ENCODE assay signal across 38 cellular contexts in the genomic region with DNA sequence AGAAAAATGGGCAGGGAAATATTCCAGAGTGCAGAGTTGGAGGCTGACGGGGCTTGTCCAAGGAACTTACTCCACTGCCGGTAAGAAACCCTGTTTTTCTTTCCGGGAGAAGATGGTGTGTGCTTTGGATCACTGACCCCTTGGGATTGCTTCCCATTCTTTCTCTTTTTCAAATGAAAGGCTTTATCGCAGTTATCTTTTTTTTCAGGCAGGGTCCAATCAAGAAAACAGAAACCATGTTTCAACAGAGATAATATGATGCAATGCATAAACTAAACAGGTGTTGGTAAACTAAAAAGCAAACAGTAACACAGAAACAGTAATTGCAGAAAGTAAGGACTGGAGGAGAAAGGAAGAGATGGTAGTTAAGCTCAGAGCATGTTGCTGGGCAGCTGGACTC.
"Had no signal": no experiment of that assay in that cellular context is flagged by ENCODE, and none has a peak within 500 bp of the region (broad histone marks: within the 10 kb centered on the region; RNA-seq: fewer than 3 reads in every experiment).

No MANE protein-coding gene starts in this region.

- H3K36me3 ChIP-seq: ascending aorta, cardiac muscle cell had no signal

- H3K27me3 ChIP-seq: ascending aorta, cardiac muscle cell had no signal

- H3K4me1 ChIP-seq: ascending aorta had no signal

- FAIRE-seq: bronchial epithelial cell, TTC549 had no signal

- DNase-seq: activated B cell treated with CpG ODN at 0.5 μM for 24 hours; activated CD4-positive, alpha-beta memory T cell treated with anti-CD3 and anti-CD28 coated beads for 36 hours; activated CD4-positive, alpha-beta T cell treated with anti-CD3 and anti-CD28 coated beads for 4 hours; activated CD4-positive, alpha-beta T cell treated with anti-CD3 and anti-CD28 coated beads, Interleukin-2, amount 10 ng/mL, durations not matched to agents 24 days and 14 days; activated CD4-positive, alpha-beta T cell treated with anti-CD3 and anti-CD28 coated beads, Interleukin-2, amount 50 U/mL, for 1 hour; activated CD4-positive, alpha-beta T cell treated with anti-CD3 and anti-CD28 coated beads, Interleukin-2, amount 50 U/mL, for 4 hours; activated CD4-positive, CD25-positive, alpha-beta regulatory T cell treated with anti-CD3 and anti-CD28 coated beads, Interleukin-2, amount 50 U/mL, for 72 hours; activated CD8-positive, alpha-beta memory T cell treated with anti-CD3 and anti-CD28 coated beads for 24 hours; activated CD8-positive, alpha-beta memory T cell treated with anti-CD3 and anti-CD28 coated beads, Interleukin-2, amount 10 ng/mL, durations not matched to agents 7 days and 5 days; activated CD8-positive, alpha-beta memory T cell treated with anti-CD3 and anti-CD28 coated beads, Interleukin-2, amount 50 U/mL, for 48 hours; activated CD8-positive, alpha-beta T cell treated with anti-CD3 and anti-CD28 coated beads, Interleukin-2, amount 10 ng/mL, durations not matched to agents 7 days and 5 days; activated effector memory CD4-positive, alpha-beta T cell treated with Interleukin-2 at 50 U/mL for 16 hours; activated gamma-delta T cell; activated naive CD4-positive, alpha-beta T cell treated with anti-CD3 and anti-CD28 coated beads, Interleukin-2, amount 10 ng/mL, durations not matched to agents 7 days and 5 days; activated naive CD4-positive, alpha-beta T cell treated with Interleukin-2 at 50 U/mL for 16 hours; activated naive CD8-positive, alpha-beta T cell treated with anti-CD3 and anti-CD28 coated beads, Interleukin-2, amount 10 ng/mL, durations not matched to agents 7 days and 5 days; activated naive CD8-positive, alpha-beta T cell treated with anti-CD3 and anti-CD28 coated beads, Interleukin-2, amount 50 U/mL, for 24 hours; activated T-cell treated with anti-CD3 and anti-CD28 coated beads, Interleukin-2, amount 50 U/mL, for 24 hours; activated T-cell treated with anti-CD3 and anti-CD28 coated beads, Interleukin-2, amount 50 U/mL, for 48 hours; amygdala; anterior cingulate cortex; caudate nucleus; cerebellar nuclear complex; T-helper 1 cell; T-helper 2 cell; T-helper 9 cell had no signal

- H3K27ac Mint-ChIP-seq: activated B cell treated with CpG ODN at 0.5 μM for 24 hours; activated CD4-positive, alpha-beta memory T cell treated with anti-CD3 and anti-CD28 coated beads for 36 hours; activated CD4-positive, alpha-beta T cell treated with anti-CD3 and anti-CD28 coated beads, Interleukin-2, amount 10 ng/mL, durations not matched to agents 24 days and 14 days; activated CD8-positive, alpha-beta memory T cell treated with anti-CD3 and anti-CD28 coated beads, Interleukin-2, amount 10 ng/mL, durations not matched to agents 7 days and 5 days; activated CD8-positive, alpha-beta T cell treated with anti-CD3 and anti-CD28 coated beads, Interleukin-2, amount 10 ng/mL, durations not matched to agents 7 days and 5 days; activated naive CD4-positive, alpha-beta T cell treated with anti-CD3 and anti-CD28 coated beads, Interleukin-2, amount 10 ng/mL, durations not matched to agents 7 days and 5 days; activated naive CD4-positive, alpha-beta T cell treated with anti-CD3 and anti-CD28 coated beads, Interleukin-2, amount 50 U/mL, for 24 hours; activated naive CD8-positive, alpha-beta T cell; activated naive CD8-positive, alpha-beta T cell treated with anti-CD3 and anti-CD28 coated beads, Interleukin-2, amount 10 ng/mL, durations not matched to agents 7 days and 5 days; activated naive CD8-positive, alpha-beta T cell treated with anti-CD3 and anti-CD28 coated beads, Interleukin-2, amount 50 U/mL, for 24 hours; activated T-cell treated with anti-CD3 and anti-CD28 coated beads, Interleukin-2, amount 50 U/mL, for 24 hours; activated T-helper 2 cell treated with anti-CD3 and anti-CD28 coated beads, Interferon-gamma antibody, Interleukin-2, Interleukin-4, amounts not matched to agents 10 μg/mL and 5 μg/mL and 100 μg/mL, durations not matched to agents 14 hours and 24 hours and 36 hours; brain; T-helper 1 cell treated with Interleukin-12 subunit alpha and Interleukin-12 subunit beta and Interleukin-4 antibody, amounts not matched to agents 30 μg/mL and 1 μg/mL, for 36 hours; T-helper 2 cell treated with Interferon-gamma antibody and Interleukin-4, amounts not matched to agents 5 μg/mL and 100 μg/mL, for 36 hours had no signal

- H3K4me1 Mint-ChIP-seq: activated B cell treated with CpG ODN at 0.5 μM for 24 hours; activated CD4-positive, alpha-beta T cell treated with anti-CD3 and anti-CD28 coated beads, Interleukin-2, amount 10 ng/mL, durations not matched to agents 24 days and 14 days; activated CD8-positive, alpha-beta memory T cell treated with anti-CD3 and anti-CD28 coated beads, Interleukin-2, amount 10 ng/mL, durations not matched to agents 7 days and 5 days; activated naive CD4-positive, alpha-beta T cell treated with anti-CD3 and anti-CD28 coated beads, Interleukin-2, amount 10 ng/mL, durations not matched to agents 7 days and 5 days; activated naive CD4-positive, alpha-beta T cell treated with anti-CD3 and anti-CD28 coated beads, Interleukin-2, amount 50 U/mL, for 24 hours; activated naive CD8-positive, alpha-beta T cell treated with anti-CD3 and anti-CD28 coated beads, Interleukin-2, amount 10 ng/mL, durations not matched to agents 7 days and 5 days; central memory CD8-positive, alpha-beta T cell had no signal

- H3K27me3 Mint-ChIP-seq: activated B cell treated with CpG ODN at 0.5 μM for 24 hours; activated naive CD4-positive, alpha-beta T cell treated with anti-CD3 and anti-CD28 coated beads, Interleukin-2, amount 10 ng/mL, durations not matched to agents 7 days and 5 days; activated naive CD4-positive, alpha-beta T cell treated with anti-CD3 and anti-CD28 coated beads, Interleukin-2, amount 50 U/mL, for 24 hours; activated naive CD8-positive, alpha-beta T cell had no signal

- ATAC-seq: activated CD8-positive, alpha-beta memory T cell treated with anti-CD3 and anti-CD28 coated beads, Interleukin-2, amount 10 ng/mL, durations not matched to agents 7 days and 5 days; activated CD8-positive, alpha-beta T cell treated with anti-CD3 and anti-CD28 coated beads, Interleukin-2, amount 10 ng/mL, durations not matched to agents 7 days and 5 days; activated naive CD8-positive, alpha-beta T cell treated with anti-CD3 and anti-CD28 coated beads, Interleukin-2, amount 50 U/mL, for 24 hours had no signal

- H3K9me3 Mint-ChIP-seq: activated naive CD4-positive, alpha-beta T cell treated with anti-CD3 and anti-CD28 coated beads, Interleukin-2, amount 10 ng/mL, durations not matched to agents 7 days and 5 days; activated T-helper 2 cell treated with anti-CD3 and anti-CD28 coated beads, Interferon-gamma antibody, Interleukin-2, Interleukin-4, amounts not matched to agents 10 μg/mL and 5 μg/mL and 100 μg/mL, durations not matched to agents 14 hours and 24 hours and 36 hours had no signal

- H3K36me3 Mint-ChIP-seq: activated CD4-positive, alpha-beta memory T cell treated with anti-CD3 and anti-CD28 coated beads for 36 hours; activated CD8-positive, alpha-beta memory T cell treated with anti-CD3 and anti-CD28 coated beads, Interleukin-2, amount 10 ng/mL, durations not matched to agents 7 days and 5 days; activated naive CD4-positive, alpha-beta T cell treated with anti-CD3 and anti-CD28 coated beads, Interleukin-2, amount 10 ng/mL, durations not matched to agents 7 days and 5 days; activated naive CD8-positive, alpha-beta T cell treated with anti-CD3 and anti-CD28 coated beads, Interleukin-2, amount 10 ng/mL, durations not matched to agents 7 days and 5 days had no signal

- H3K4me3 Mint-ChIP-seq: activated B cell treated with CpG ODN at 0.5 μM for 24 hours; activated CD4-positive, alpha-beta memory T cell treated with anti-CD3 and anti-CD28 coated beads for 36 hours; activated CD4-positive, alpha-beta T cell treated with anti-CD3 and anti-CD28 coated beads, Interleukin-2, amount 10 ng/mL, durations not matched to agents 24 days and 14 days; activated CD8-positive, alpha-beta memory T cell treated with anti-CD3 and anti-CD28 coated beads, Interleukin-2, amount 10 ng/mL, durations not matched to agents 7 days and 5 days; activated CD8-positive, alpha-beta T cell treated with anti-CD3 and anti-CD28 coated beads, Interleukin-2, amount 10 ng/mL, durations not matched to agents 7 days and 5 days; activated naive CD4-positive, alpha-beta T cell treated with anti-CD3 and anti-CD28 coated beads, Interleukin-2, amount 10 ng/mL, durations not matched to agents 7 days and 5 days; activated naive CD4-positive, alpha-beta T cell treated with anti-CD3 and anti-CD28 coated beads, Interleukin-2, amount 50 U/mL, for 24 hours; activated naive CD8-positive, alpha-beta T cell; activated naive CD8-positive, alpha-beta T cell treated with anti-CD3 and anti-CD28 coated beads, Interleukin-2, amount 10 ng/mL, durations not matched to agents 7 days and 5 days; activated naive CD8-positive, alpha-beta T cell treated with anti-CD3 and anti-CD28 coated beads, Interleukin-2, amount 50 U/mL, for 24 hours; activated T-cell treated with anti-CD3 and anti-CD28 coated beads, Interleukin-2, amount 50 U/mL, for 24 hours; brain; central memory CD8-positive, alpha-beta T cell; T-helper 1 cell treated with Interleukin-12 subunit alpha and Interleukin-12 subunit beta and Interleukin-4 antibody, amounts not matched to agents 30 μg/mL and 1 μg/mL, for 36 hours; T-helper 2 cell treated with Interferon-gamma antibody and Interleukin-4, amounts not matched to agents 5 μg/mL and 100 μg/mL, for 36 hours had no signal

- H3K4me3 ChIP-seq: ascending aorta, cardiac muscle cell had no signal

- H3K27ac ChIP-seq: ascending aorta, cardiac muscle cell, VCaP had no signal
